23 cellular contexts compared by ENCODE assay signal in the genomic region with DNA sequence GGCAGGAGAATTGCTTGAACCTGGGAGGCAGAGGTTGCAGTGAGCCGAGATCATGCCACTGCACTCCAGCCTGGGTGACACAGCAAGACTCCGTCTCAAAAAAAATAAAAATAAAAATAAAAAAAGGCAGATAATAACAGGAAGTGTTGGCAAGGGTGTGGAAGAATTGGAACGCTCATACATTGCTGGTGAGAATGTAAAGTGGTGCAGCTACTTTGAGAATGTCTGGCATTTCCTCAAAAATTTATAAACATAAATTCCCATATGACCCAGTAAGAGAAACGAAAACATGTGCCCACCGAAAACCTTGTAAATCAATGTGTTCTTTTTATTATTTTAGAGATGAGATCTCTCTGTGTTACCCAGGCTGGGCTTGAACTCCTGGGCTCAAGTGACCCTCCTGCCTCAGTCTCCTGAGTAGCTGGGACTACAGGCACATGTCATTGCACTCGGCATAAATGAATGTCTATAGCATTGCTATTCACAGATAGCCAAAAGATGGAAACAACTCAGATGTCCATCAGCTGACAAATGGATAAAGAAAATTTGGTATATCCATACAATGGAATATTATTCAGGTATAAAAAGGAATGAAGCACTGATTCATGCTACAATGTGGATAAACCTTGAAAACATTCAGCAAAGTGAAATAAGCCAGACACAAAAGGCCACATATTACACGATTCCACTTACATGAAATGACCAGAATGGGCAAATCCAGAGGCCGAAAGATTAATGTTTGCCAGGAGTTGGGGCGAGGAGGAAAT.
"Had no signal": no experiment of that assay in that cellular context is flagged by ENCODE, and none has a peak within 500 bp of the region (broad histone marks: within the 10 kb centered on the region; RNA-seq: fewer than 3 reads in every experiment).

No MANE protein-coding gene starts in this region.

- H3K27me3 ChIP-seq: cardiac muscle cell, gastroesophageal sphincter, ovary, suprapubic skin, tibial nerve had no signal

- H3K4me1 ChIP-seq: gastroesophageal sphincter, suprapubic skin, tibial nerve had no signal

- ATAC-seq: activated T-cell treated with anti-CD3 and anti-CD28 coated beads, Interleukin-2, amount 50 U/mL, for 72 hours; gastroesophageal sphincter; left ventricle myocardium superior; natural killer cell treated with Interleukin-12 subunit alpha and Interleukin-12 subunit beta and Interleukin-15 and Interleukin-18, amount 100 ng/mL, for 72 hours; right cardiac atrium; stimulated activated effector memory CD8-positive, alpha-beta T cell treated with anti-CD3 and anti-CD28 coated beads, Interleukin-12 subunit alpha, Interleukin-12 subunit beta, amount 100 ng/mL, for 72 hours; stimulated activated naive CD8-positive, alpha-beta T cell treated with anti-CD3 and anti-CD28 coated beads, Interleukin-15, amount 100 ng/mL, for 72 hours had no signal

- H3K27ac Mint-ChIP-seq: activated CD4-positive, alpha-beta memory T cell treated with anti-CD3 and anti-CD28 coated beads, Interleukin-2, amount 10 ng/mL, durations not matched to agents 7 days and 5 days; activated naive CD4-positive, alpha-beta T cell treated with anti-CD3 and anti-CD28 coated beads for 36 hours; activated T-cell treated with anti-CD3 and anti-CD28 coated beads, Interleukin-2, amount 50 U/mL, for 72 hours; natural killer cell treated with Interleukin-12 subunit alpha and Interleukin-12 subunit beta and Interleukin-15 and Interleukin-18, amount 100 ng/mL, for 72 hours; stimulated activated effector memory CD8-positive, alpha-beta T cell treated with anti-CD3 and anti-CD28 coated beads, Interleukin-12 subunit alpha, Interleukin-12 subunit beta, amount 100 ng/mL, for 72 hours; stimulated activated naive CD8-positive, alpha-beta T cell treated with anti-CD3 and anti-CD28 coated beads, Interleukin-15, amount 100 ng/mL, for 72 hours had no signal

- H3K36me3 ChIP-seq: cardiac muscle cell, gastroesophageal sphincter, ovary, suprapubic skin, tibial nerve had no signal

- DNase-seq: activated CD4-positive, alpha-beta memory T cell treated with anti-CD3 and anti-CD28 coated beads, Interleukin-2, amount 10 ng/mL, durations not matched to agents 7 days and 5 days; activated CD4-positive, alpha-beta T cell treated with anti-CD3 and anti-CD28 coated beads for 48 hours; activated effector memory CD4-positive, alpha-beta T cell treated with Interleukin-2 at 50 U/mL for 16 hours; activated naive CD4-positive, alpha-beta T cell treated with anti-CD3 and anti-CD28 coated beads for 36 hours; activated T-cell treated with anti-CD3 and anti-CD28 coated beads, Interleukin-2, amount 50 U/mL, for 72 hours; amygdala; effector CD8-positive, alpha-beta T cell; head of caudate nucleus; hypothalamus; left ventricle myocardium superior; midbrain; ovary; right cardiac atrium; stimulated activated CD4-positive, alpha-beta T cell treated with anti-CD3 and anti-CD28 coated beads, Interleukin-2, amount 100 ng/mL, for 24 hours; stimulated activated naive CD8-positive, alpha-beta T cell treated with anti-CD3 and anti-CD28 coated beads, Interleukin-15, amount 100 ng/mL, for 72 hours had no signal

- H3K36me3 Mint-ChIP-seq: natural killer cell treated with Interleukin-12 subunit alpha and Interleukin-12 subunit beta and Interleukin-15 and Interleukin-18, amount 100 ng/mL, for 72 hours; stimulated activated effector memory CD8-positive, alpha-beta T cell treated with anti-CD3 and anti-CD28 coated beads, Interleukin-12 subunit alpha, Interleukin-12 subunit beta, amount 100 ng/mL, for 72 hours had no signal

- FAIRE-seq: islet of Langerhans had no signal

- H3K4me3 ChIP-seq: cardiac muscle cell, gastroesophageal sphincter, ovary, skin epidermis, suprapubic skin, tibial nerve had no signal

- H3K9me3 Mint-ChIP-seq: activated naive CD4-positive, alpha-beta T cell treated with anti-CD3 and anti-CD28 coated beads for 36 hours; activated T-cell treated with anti-CD3 and anti-CD28 coated beads, Interleukin-2, amount 50 U/mL, for 72 hours; natural killer cell treated with Interleukin-12 subunit alpha and Interleukin-12 subunit beta and Interleukin-15 and Interleukin-18, amount 100 ng/mL, for 72 hours; stimulated activated effector memory CD8-positive, alpha-beta T cell treated with anti-CD3 and anti-CD28 coated beads, Interleukin-12 subunit alpha, Interleukin-12 subunit beta, amount 100 ng/mL, for 72 hours; stimulated activated naive CD8-positive, alpha-beta T cell treated with anti-CD3 and anti-CD28 coated beads, Interleukin-15, amount 100 ng/mL, for 72 hours had no signal

- H3K4me3 Mint-ChIP-seq: activated CD4-positive, alpha-beta memory T cell treated with anti-CD3 and anti-CD28 coated beads, Interleukin-2, amount 10 ng/mL, durations not matched to agents 7 days and 5 days; activated naive CD4-positive, alpha-beta T cell treated with anti-CD3 and anti-CD28 coated beads for 36 hours; activated T-cell treated with anti-CD3 and anti-CD28 coated beads, Interleukin-2, amount 50 U/mL, for 72 hours; natural killer cell treated with Interleukin-12 subunit alpha and Interleukin-12 subunit beta and Interleukin-15 and Interleukin-18, amount 100 ng/mL, for 72 hours; stimulated activated effector memory CD8-positive, alpha-beta T cell treated with anti-CD3 and anti-CD28 coated beads, Interleukin-12 subunit alpha, Interleukin-12 subunit beta, amount 100 ng/mL, for 72 hours; stimulated activated naive CD8-positive, alpha-beta T cell treated with anti-CD3 and anti-CD28 coated beads, Interleukin-15, amount 100 ng/mL, for 72 hours had no signal

- H3K9me3 ChIP-seq: gastroesophageal sphincter, ovary, suprapubic skin, tibial nerve had no signal

- H3K27me3 Mint-ChIP-seq: activated CD4-positive, alpha-beta memory T cell treated with anti-CD3 and anti-CD28 coated beads, Interleukin-2, amount 10 ng/mL, durations not matched to agents 7 days and 5 days; stimulated activated naive CD8-positive, alpha-beta T cell treated with anti-CD3 and anti-CD28 coated beads, Interleukin-15, amount 100 ng/mL, for 72 hours had no signal

- H3K27ac ChIP-seq: cardiac muscle cell, gastroesophageal sphincter, ovary, skin epidermis, suprapubic skin, tibial nerve had no signal
